ENCODE assay signal across 24 cellular contexts in the genomic region with DNA sequence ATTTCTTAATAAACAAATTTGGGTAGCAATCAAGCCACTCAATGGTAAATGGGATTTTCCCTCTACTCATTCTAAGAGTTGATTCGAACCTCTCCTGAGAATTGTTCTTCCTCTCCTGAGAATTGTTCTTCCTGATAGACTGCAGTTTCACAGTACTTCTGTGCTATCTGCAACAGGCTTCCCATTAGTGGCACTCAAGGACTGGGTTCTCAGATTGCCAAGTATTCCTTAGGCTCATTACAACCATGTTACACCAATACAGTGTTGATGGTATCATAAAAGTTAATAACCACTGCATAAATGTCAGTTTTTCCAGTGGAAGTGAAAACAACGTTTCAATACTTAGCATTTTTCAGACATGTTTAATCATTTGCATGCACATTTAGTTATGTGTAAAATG.
"Had no signal": no experiment of that assay in that cellular context is flagged by ENCODE, and none has a peak within 500 bp of the region (broad histone marks: within the 10 kb centered on the region; RNA-seq: fewer than 3 reads in every experiment).

No MANE protein-coding gene starts in this region.

- H3K4me3 Mint-ChIP-seq: dendritic cell treated with granulocyte-macrophage colony-stimulating factor and Interleukin-4, amounts not matched to agents 40 ng/mL and 50 ng/mL, for 4 days; effector memory CD8-positive, alpha-beta T cell; endodermal cell; mesothelial cell of epicardium had no signal

- H3K9me3 ChIP-seq: colonic mucosa, esophagus squamous epithelium, gastrocnemius medialis, heart right ventricle, left lung, lower lobe of right lung, mucosa of descending colon had no signal

- H3K27ac Mint-ChIP-seq: dendritic cell treated with granulocyte-macrophage colony-stimulating factor and Interleukin-4, amounts not matched to agents 40 ng/mL and 50 ng/mL, for 4 days; effector memory CD8-positive, alpha-beta T cell; endodermal cell; mesothelial cell of epicardium had no signal

- H3K27ac ChIP-seq: colonic mucosa, epithelial cell of prostate, esophagus squamous epithelium, gastrocnemius medialis, heart right ventricle, left lung, lower lobe of right lung had no signal

- H3K9me3 Mint-ChIP-seq: dendritic cell treated with granulocyte-macrophage colony-stimulating factor and Interleukin-4, amounts not matched to agents 40 ng/mL and 50 ng/mL, for 4 days; endodermal cell had no signal

- H3K36me3 ChIP-seq: colonic mucosa, esophagus squamous epithelium, gastrocnemius medialis, heart right ventricle, left lung, lower lobe of right lung had no signal

- ATAC-seq: effector memory CD8-positive, alpha-beta T cell; esophagus mucosa; gastrocnemius medialis; heart right ventricle; left cardiac atrium; left lung; left ventricle myocardium superior; lower lobe of right lung; mucosa of descending colon had no signal

- H3K4me1 Mint-ChIP-seq: endodermal cell, mesothelial cell of epicardium had no signal

- H3K27me3 ChIP-seq: colonic mucosa, esophagus squamous epithelium, gastrocnemius medialis, heart right ventricle, left lung had no signal

- DNase-seq: colonic mucosa; cortex of kidney; effector CD8-positive, alpha-beta T cell; effector memory CD8-positive, alpha-beta T cell; endodermal cell; erythroblast; esophagus squamous epithelium; foreskin fibroblast; foreskin melanocyte; gastrocnemius medialis; glutamatergic neuron; head of caudate nucleus; heart right ventricle; hippocampal formation; left cardiac atrium; left lung; left ventricle myocardium superior; lower lobe of right lung; mesenchymal stem cell; mucosa of descending colon had no signal

- H3K4me3 ChIP-seq: colonic mucosa, esophagus squamous epithelium, gastrocnemius medialis, heart right ventricle, left lung, lower lobe of right lung, mucosa of descending colon had no signal

- H3K4me1 ChIP-seq: colonic mucosa, esophagus squamous epithelium, gastrocnemius medialis, heart right ventricle, left lung, lower lobe of right lung had no signal

- H3K36me3 Mint-ChIP-seq: mesothelial cell of epicardium had no signal

- H3K27me3 Mint-ChIP-seq: dendritic cell treated with granulocyte-macrophage colony-stimulating factor and Interleukin-4, amounts not matched to agents 40 ng/mL and 50 ng/mL, for 4 days; effector memory CD8-positive, alpha-beta T cell had no signal
